ENCODE assay signal across 26 cellular contexts in genomic region chr6:131103869-131104268, GRCh38.
"Had no signal": no experiment of that assay in that cellular context is flagged by ENCODE, and none has a peak within 500 bp of the region (broad histone marks: within the 10 kb centered on the region; RNA-seq: fewer than 3 reads in every experiment).

No MANE protein-coding gene starts in this region.

- H3K4me1 Mint-ChIP-seq: activated T-helper 17 cell treated with anti-CD3 and anti-CD28 coated beads, Interleukin-2, amount 50 U/mL, for 72 hours; WTC11 had no signal

- H3K4me1 ChIP-seq: breast epithelium, colonic mucosa, esophagus muscularis mucosa, gastrocnemius medialis, sigmoid colon, upper lobe of right lung had no signal

- DNase-seq: activated CD8-positive, alpha-beta memory T cell treated with anti-CD3 and anti-CD28 coated beads for 24 hours; activated CD8-positive, alpha-beta memory T cell treated with anti-CD3 and anti-CD28 coated beads, Interleukin-2, amount 50 U/mL, for 4 hours; activated T-cell treated with anti-CD3 and anti-CD28 coated beads, Interleukin-2, amount 50 U/mL, for 24 hours; aorta; colonic mucosa; dorsolateral prefrontal cortex; effector memory CD8-positive, alpha-beta T cell; gastrocnemius medialis; head of caudate nucleus; hypothalamus; left ventricle myocardium superior; mammary epithelial cell; nephron progenitor cell; nucleus accumbens; retina; sigmoid colon; stimulated activated CD4-positive, alpha-beta T cell treated with anti-CD3 and anti-CD28 coated beads, Interleukin-4, amount 100 ng/mL, for 1 hour; stimulated activated naive CD8-positive, alpha-beta T cell treated with anti-CD3 and anti-CD28 coated beads, Interleukin-15, Interleukin-2, amounts not matched to agents 100 U/mL and 50 U/mL, for 24 hours; upper lobe of right lung had no signal

- H3K4me3 ChIP-seq: breast epithelium, colonic mucosa, dorsolateral prefrontal cortex, esophagus muscularis mucosa, gastrocnemius medialis, sigmoid colon, upper lobe of right lung had no signal

- H3K27me3 Mint-ChIP-seq: activated T-helper 17 cell treated with anti-CD3 and anti-CD28 coated beads, Interleukin-2, amount 50 U/mL, for 72 hours; progenitor cell of endocrine pancreas had no signal

- H3K27me3 ChIP-seq: breast epithelium, colonic mucosa, dorsolateral prefrontal cortex, esophagus muscularis mucosa, gastrocnemius medialis, sigmoid colon, upper lobe of right lung had no signal

- H3K36me3 ChIP-seq: breast epithelium, colonic mucosa, esophagus muscularis mucosa, gastrocnemius medialis, sigmoid colon, upper lobe of right lung had no signal

- FAIRE-seq: endothelial cell of umbilical vein had no signal

- H3K27ac Mint-ChIP-seq: activated naive CD4-positive, alpha-beta T cell treated with anti-CD3 and anti-CD28 coated beads, Interleukin-2, amount 50 U/mL, for 72 hours; activated T-cell treated with anti-CD3 and anti-CD28 coated beads, Interleukin-2, amount 50 U/mL, for 24 hours; activated T-helper 17 cell treated with anti-CD3 and anti-CD28 coated beads, Interleukin-2, amount 50 U/mL, for 72 hours; effector memory CD8-positive, alpha-beta T cell; nephron progenitor cell; progenitor cell of endocrine pancreas; WTC11 had no signal

- H3K27ac ChIP-seq: breast epithelium, colonic mucosa, dorsolateral prefrontal cortex, esophagus muscularis mucosa, gastrocnemius medialis, sigmoid colon, upper lobe of right lung had no signal

- H3K9me3 Mint-ChIP-seq: activated naive CD4-positive, alpha-beta T cell treated with anti-CD3 and anti-CD28 coated beads, Interleukin-2, amount 50 U/mL, for 72 hours; activated T-helper 17 cell treated with anti-CD3 and anti-CD28 coated beads, Interleukin-2, amount 50 U/mL, for 72 hours; effector memory CD8-positive, alpha-beta T cell had no signal

- H3K9me3 ChIP-seq: breast epithelium, colonic mucosa, esophagus muscularis mucosa, gastrocnemius medialis, sigmoid colon had no signal

- H3K4me3 Mint-ChIP-seq: activated T-cell treated with anti-CD3 and anti-CD28 coated beads, Interleukin-2, amount 50 U/mL, for 24 hours; activated T-helper 17 cell treated with anti-CD3 and anti-CD28 coated beads, Interleukin-2, amount 50 U/mL, for 72 hours; effector memory CD8-positive, alpha-beta T cell; nephron progenitor cell; WTC11 had no signal

- H3K36me3 Mint-ChIP-seq: activated naive CD4-positive, alpha-beta T cell treated with anti-CD3 and anti-CD28 coated beads, Interleukin-2, amount 50 U/mL, for 72 hours; WTC11 had no signal

- ATAC-seq: activated naive CD4-positive, alpha-beta T cell treated with anti-CD3 and anti-CD28 coated beads, Interleukin-2, amount 50 U/mL, for 72 hours; activated T-helper 17 cell treated with anti-CD3 and anti-CD28 coated beads, Interleukin-2, amount 50 U/mL, for 72 hours; effector memory CD8-positive, alpha-beta T cell; gastrocnemius medialis; left ventricle myocardium superior; stimulated activated naive CD8-positive, alpha-beta T cell treated with anti-CD3 and anti-CD28 coated beads, Interleukin-15, Interleukin-2, amounts not matched to agents 100 U/mL and 50 U/mL, for 24 hours; upper lobe of right lung; WTC11 had no signal
